In the genomic region with DNA sequence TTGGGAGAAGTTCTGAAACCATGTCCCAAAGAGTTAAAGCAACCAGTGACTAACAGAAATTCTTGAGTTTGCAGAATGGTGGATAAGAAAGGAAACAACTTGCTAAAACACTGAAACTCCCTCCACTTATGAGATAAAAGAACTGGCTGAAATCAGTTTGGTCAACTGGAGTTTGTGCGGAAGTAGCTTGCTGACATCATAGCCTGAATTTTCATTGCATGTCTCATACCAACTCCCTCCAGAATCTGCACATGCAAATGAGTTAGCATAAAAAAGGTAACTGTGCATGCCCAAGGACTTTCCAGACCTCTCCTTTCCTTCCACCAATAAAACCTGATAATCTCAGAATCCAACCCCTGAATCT, we compare ENCODE assay signal across 22 cellular contexts.
DNase-seq lines count a peak whose midpoint lies in the region; TF ChIP-seq lines count a peak whose summit lies in the region.
"Had no signal": no experiment of that assay in that cellular context is flagged by ENCODE, and none has a peak within 500 bp of the region (broad histone marks: within the 10 kb centered on the region; RNA-seq: fewer than 3 reads in every experiment).

No MANE protein-coding gene starts in this region.

- in situ Hi-C loops in mammary epithelial cell (cut with MboI; ENCODE audit: low sequenced_read_pairs in 2 of 2): no loop called here

- H3K4me3 Mint-ChIP-seq in MCF 10A (ENCODE audit: unreplicated experiment): no peak overlapping the region
- H3K4me3 Mint-ChIP-seq in type B pancreatic cell: no peak overlapping the region
- H3K4me3 Mint-ChIP-seq: activated CD4-positive, alpha-beta T cell treated with anti-CD3 and anti-CD28 coated beads, Interleukin-2, amount 10 ng/mL, durations not matched to agents 24 days and 14 days; activated naive CD8-positive, alpha-beta T cell treated with anti-CD3 and anti-CD28 coated beads for 36 hours; B cell; IgD-negative memory B cell; immature natural killer cell had no signal

- WGBS in mammary epithelial cell (ENCODE audit: low coverage, missing lambda C conversion rate): 50% methylated on average over 1 of the region's 1 CpG
- 0 to 20% methylated on average over 1 of the region's 1 CpG for WGBS in testis, 2 donors

- H3K9ac ChIP-seq in mammary epithelial cell (ENCODE audit: insufficient read depth, low read length): no peak overlapping the region

- no peak overlapping the region for H2AFZ ChIP-seq in mammary epithelial cell (ENCODE audit: low read depth, low read length)

- H3K27me3 Mint-ChIP-seq in MCF 10A (ENCODE audit: insufficient read depth, unreplicated experiment): no peaks in the 10 kb centered on the region
- no peaks in the 10 kb centered on the region for H3K27me3 Mint-ChIP-seq in type B pancreatic cell
- H3K27me3 Mint-ChIP-seq: activated CD4-positive, alpha-beta T cell treated with anti-CD3 and anti-CD28 coated beads, Interleukin-2, amount 10 ng/mL, durations not matched to agents 24 days and 14 days; activated naive CD8-positive, alpha-beta T cell treated with anti-CD3 and anti-CD28 coated beads for 36 hours; B cell; IgD-negative memory B cell had no signal

- TF ChIP-seq CTCF in mammary epithelial cell (conservative IDR thresholded peaks at IDR 0.05 in 1 of 2, IDR thresholded peaks at IDR 0.05 in 1 of 2; ENCODE audit: extremely low read depth in 1 of 2, insufficient read depth in 1 of 2, low read depth in 1 of 2, low read length in 2 of 2): no peak
- no peak for TF ChIP-seq CTCF in MCF 10A (IDR thresholded peaks at IDR 0.05; ENCODE audit: unreplicated experiment)
- TF ChIP-seq CTCF in fibroblast of the aortic adventitia (IDR thresholded peaks at IDR 0.05; ENCODE audit: insufficient read depth, low read length): no peak
- no peak for TF ChIP-seq CTCF in testis (IDR thresholded peaks at IDR 0.05)
- TF ChIP-seq CTCF in type B pancreatic cell (conservative IDR thresholded peaks at IDR 0.05): no peak

- H3K4me1 Mint-ChIP-seq in MCF 10A (ENCODE audit: insufficient read depth, unreplicated experiment): no peaks in the 10 kb centered on the region
- no peaks in the 10 kb centered on the region for H3K4me1 Mint-ChIP-seq in type B pancreatic cell (ENCODE audit: unreplicated experiment)
- H3K4me1 Mint-ChIP-seq: activated CD4-positive, alpha-beta T cell treated with anti-CD3 and anti-CD28 coated beads, Interleukin-2, amount 10 ng/mL, durations not matched to agents 24 days and 14 days; activated naive CD8-positive, alpha-beta T cell treated with anti-CD3 and anti-CD28 coated beads for 36 hours; immature natural killer cell had no signal

- POLR2A ChIA-PET in MCF 10A (lab: Yijun Ruan, JAX): no interaction called here

- CTCF ChIA-PET in mammary epithelial cell (lab: Charles Lee; ENCODE audit: low non-redundant PET): no interaction called here
- CTCF ChIA-PET in MCF 10A (lab: Yijun Ruan, JAX): interaction anchor here (0.7 kb wide), 1 partner anchor 459 kb away, joined by 3 read pairs; no protein-coding TSS in a partner anchor

- H3K9me3 Mint-ChIP-seq in MCF 10A (ENCODE audit: unreplicated experiment) (no peaks in the 10 kb centered on the region), type B pancreatic cell (no peaks in the 10 kb centered on the region)

- no peak overlapping the region for H3K4me2 ChIP-seq in mammary epithelial cell (ENCODE audit: insufficient read depth, low read depth, low read length)

- DNase-seq in mammary epithelial cell (peak; percentile 36), MCF 10A (ENCODE audit: unreplicated experiment) (no peak), astrocyte of the hippocampus (ENCODE audit: low read depth, low spot score) (peak; percentile 55), fibroblast of the aortic adventitia (ENCODE audit: low read depth) (peak; percentile 91), testis (peak; percentile 18), T-helper 9 cell (no peak), kidney glomerular epithelial cell (lab: John Stamatoyannopoulos, UW) (no peak), type B pancreatic cell (ENCODE audit: extremely low spot score, unreplicated experiment) (no peak)
- DNase-seq: activated CD4-positive, alpha-beta T cell treated with anti-CD3 and anti-CD28 coated beads, Interleukin-2, amount 10 ng/mL, durations not matched to agents 24 days and 14 days; activated naive CD8-positive, alpha-beta T cell treated with anti-CD3 and anti-CD28 coated beads for 36 hours; central memory CD4-positive, alpha-beta T cell; esophagus squamous epithelium; heart right ventricle; immature natural killer cell; lower lobe of right lung; retina; uterus had no signal

- H3K27me3 ChIP-seq in mammary epithelial cell (ENCODE audit: insufficient read depth, low read length) (no peaks in the 10 kb centered on the region), testis (no peaks in the 10 kb centered on the region)
- H3K27me3 ChIP-seq: esophagus squamous epithelium, heart right ventricle, neutrophil, uterus had no signal

- no TSS peak for BruUV-seq in mammary epithelial cell (replicated peaks; lab: Mats Ljungman, UMichigan)
- BruUV-seq in MCF 10A (replicated peaks; lab: Mats Ljungman, UMichigan): no TSS peak

- dilution Hi-C loops in mammary epithelial cell (cut with HindIII; ENCODE audit: low sequenced_read_pairs): no loop called here

- no peaks in the 10 kb centered on the region for H4K20me1 ChIP-seq in mammary epithelial cell (ENCODE audit: insufficient read depth, low read length)

- no peak overlapping the region for H3K27ac Mint-ChIP-seq in MCF 10A (ENCODE audit: low read depth, unreplicated experiment)
- no peak overlapping the region for H3K27ac Mint-ChIP-seq in type B pancreatic cell
- H3K27ac Mint-ChIP-seq: activated CD4-positive, alpha-beta T cell treated with anti-CD3 and anti-CD28 coated beads, Interleukin-2, amount 10 ng/mL, durations not matched to agents 24 days and 14 days; activated naive CD8-positive, alpha-beta T cell treated with anti-CD3 and anti-CD28 coated beads for 36 hours; B cell; IgD-negative memory B cell; immature natural killer cell had no signal

- H3K4me3 ChIP-seq in mammary epithelial cell (replicated peaks in 1 of 3; ENCODE audit: insufficient read depth in 1 of 3, low read depth in 2 of 3, low read length in 3 of 3) (no peak overlapping the region), fibroblast of the aortic adventitia (ENCODE audit: low read depth, low read length) (no peak overlapping the region), testis (no peak overlapping the region)
- H3K4me3 ChIP-seq: esophagus squamous epithelium, heart right ventricle, lower lobe of right lung, uterus had no signal

- H3K36me3 Mint-ChIP-seq in MCF 10A (ENCODE audit: insufficient read depth, unreplicated experiment): no peaks in the 10 kb centered on the region
- H3K36me3 Mint-ChIP-seq in type B pancreatic cell: no peaks in the 10 kb centered on the region
- H3K36me3 Mint-ChIP-seq: activated naive CD8-positive, alpha-beta T cell treated with anti-CD3 and anti-CD28 coated beads for 36 hours; IgD-negative memory B cell; immature natural killer cell had no signal

- H3K79me2 ChIP-seq in mammary epithelial cell (ENCODE audit: insufficient read depth, low read length): no peaks in the 10 kb centered on the region

- intact Hi-C loops in mammary epithelial cell (cut with micrococcal nuclease) (no loop called here), MCF 10A (cut with micrococcal nuclease) (no loop called here), testis (cut with DNase I; ENCODE audit: low total_unique reads) (no loop called here)

- no peaks in the 10 kb centered on the region for H3K9me3 ChIP-seq in mammary epithelial cell (replicated peaks; ENCODE audit: insufficient read depth, low read length)
- no peaks in the 10 kb centered on the region for H3K9me3 ChIP-seq in testis
- H3K9me3 ChIP-seq: neutrophil, uterus had no signal

- no peak overlapping the region for H3K27ac ChIP-seq in mammary epithelial cell (ENCODE audit: insufficient read depth, low read depth, low read length)
- no peak overlapping the region for H3K27ac ChIP-seq in testis
- H3K27ac ChIP-seq: 22Rv1, esophagus squamous epithelium, heart right ventricle, HL-60, lower lobe of right lung, neutrophil, uterus had no signal

- no peaks in the 10 kb centered on the region for H3K4me1 ChIP-seq in mammary epithelial cell (ENCODE audit: insufficient read depth, low read length)
- H3K4me1 ChIP-seq in testis: no peaks in the 10 kb centered on the region
- H3K4me1 ChIP-seq: esophagus squamous epithelium, heart right ventricle, lower lobe of right lung, uterus had no signal

- H3K36me3 ChIP-seq in mammary epithelial cell (ENCODE audit: insufficient read depth, low read length): no peaks in the 10 kb centered on the region
- H3K36me3 ChIP-seq in testis (ENCODE audit: low read depth, missing control alignments): no peaks in the 10 kb centered on the region
- H3K36me3 ChIP-seq: esophagus squamous epithelium, heart right ventricle, lower lobe of right lung, neutrophil, uterus had no signal

- TF ChIP-seq POLR2A in testis (IDR thresholded peaks at IDR 0.05): no peak

Comparison
In these comparisons a context has a peak if more than half of its experiments do, and no peak if none do; other contexts are left out.
1. DNase-seq: peak in mammary epithelial cell (single experiment), astrocyte of the hippocampus (single experiment), fibroblast of the aortic adventitia (single experiment) and testis (single experiment); none in MCF 10A (single experiment), T-helper 9 cell (single experiment), kidney glomerular epithelial cell (single experiment) and type B pancreatic cell (single experiment).